8 cellular contexts compared by ENCODE assay signal in the genomic region with DNA sequence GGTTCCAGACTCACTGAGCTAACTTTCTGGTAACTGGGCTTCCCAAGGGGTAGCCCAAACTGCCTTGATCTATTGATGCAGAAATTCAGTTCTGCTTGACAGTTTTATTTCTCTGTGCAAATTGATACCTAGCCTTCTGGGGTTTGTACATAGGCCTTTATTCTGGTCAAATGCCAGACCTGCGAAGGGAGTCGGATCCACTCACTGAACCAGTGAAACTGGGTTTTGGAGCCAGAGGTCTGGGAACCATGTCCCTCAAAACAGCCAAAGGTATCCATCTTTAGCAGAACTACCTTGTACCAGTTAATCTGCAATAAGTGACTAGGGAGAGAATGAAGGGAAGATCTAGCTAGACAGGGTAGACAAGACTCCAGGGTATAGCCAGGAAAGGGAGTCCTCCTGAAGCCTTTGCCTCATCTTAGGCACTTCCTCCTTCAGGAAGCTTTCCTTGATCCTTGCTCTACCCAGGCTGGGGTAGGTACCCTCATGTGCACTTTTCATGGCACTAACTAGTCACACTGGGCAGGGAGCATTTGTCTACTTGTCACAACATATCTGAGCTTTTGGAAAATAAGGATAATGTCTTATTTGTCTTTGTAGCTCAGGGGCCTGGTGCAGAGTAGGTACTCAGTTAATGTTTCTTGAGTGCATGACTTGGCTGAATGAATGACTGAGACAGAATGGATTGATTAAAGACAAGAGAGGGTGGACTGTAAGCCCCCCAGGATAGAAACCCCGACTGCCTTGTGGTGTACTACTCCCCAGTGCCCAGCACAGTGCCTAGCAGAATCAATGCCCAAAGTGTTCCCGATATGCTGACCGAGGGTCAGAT. TPM values are rescaled to one million over a fixed set of nuclear protein-coding genes. Genes with fewer than 3 reads are reported as not detected.
A peak's percentile ranks its signal among the peaks of the same experiment; 100 is the strongest.
DNase-seq lines count a peak whose midpoint lies in the region; ATAC-seq, FAIRE-seq and TF ChIP-seq lines count a peak whose summit lies in the region.

No MANE protein-coding gene starts in this region.

- H3K4me3 ChIP-seq in hepatocyte (peak overlapping the region; percentile 80), skeletal muscle tissue (ENCODE audit: low read length in 3 of 3) (peak overlapping the region; percentile 86 to 90 (median 87))

- H3K79me2 ChIP-seq in H9 (ENCODE audit: insufficient read depth, low read length), result peaks cover 9% of the 10 kb centered on the region; the same call in 1 of the 2 replicates
- H3K79me2 ChIP-seq in hepatocyte, result peaks cover 56% of the 10 kb centered on the region

- H4K91ac ChIP-seq in H9 (ENCODE audit: insufficient read length, low read depth, low read length), result no peak overlapping the region

- TF ChIP-seq CTCF in H9 (conservative IDR thresholded peaks at IDR 0.05) (no peak), hepatocyte (IDR thresholded peaks at IDR 0.05; ENCODE audit: poor library complexity) (no peak), D721Med (IDR thresholded peaks at IDR 0.05; ENCODE audit: insufficient read depth, missing control alignments) (no peak)

- H3K9me3 ChIP-seq in H9 (ENCODE audit: control insufficient read depth, low read depth, low read length) (no peaks in the 10 kb centered on the region), hepatocyte (ENCODE audit: low read depth) (no peaks in the 10 kb centered on the region), skeletal muscle tissue (ENCODE audit: control insufficient read depth in 3 of 3, low read length in 3 of 3) (no peaks in the 10 kb centered on the region)

- H3K56ac ChIP-seq in H9 (ENCODE audit: insufficient read length, low read depth, low read length), result no peak overlapping the region

- H3K4ac ChIP-seq in H9 (ENCODE audit: low read depth, low read length), result no peak overlapping the region

- H2AK5ac ChIP-seq in H9 (ENCODE audit: insufficient read length, low read length), result no peak overlapping the region

- no peak overlapping the region for H3K23ac ChIP-seq in H9 (ENCODE audit: insufficient read length, low read depth, low read length)

- H3K4me3 Mint-ChIP-seq in H9, result peak overlapping the region; percentile 88 to 93
- H3K4me3 Mint-ChIP-seq in activated CD8-positive, alpha-beta T cell treated with anti-CD3 and anti-CD28 coated beads, Interleukin-2, amount 10 ng/mL, durations not matched to agents 7 days and 5 days, result peak overlapping the region; percentile 78

- H3K36me3 Mint-ChIP-seq in H9 (ENCODE audit: insufficient read depth in 1 of 3, low read depth in 3 of 3), result peaks cover 10 to 25% (median 25%) of the 10 kb centered on the region in 3 experiments
- H3K36me3 Mint-ChIP-seq in activated CD8-positive, alpha-beta T cell treated with anti-CD3 and anti-CD28 coated beads, Interleukin-2, amount 10 ng/mL, durations not matched to agents 7 days and 5 days (ENCODE audit: low read depth), result no peaks in the 10 kb centered on the region

- CTCF ChIA-PET in activated CD8-positive, alpha-beta T cell treated with anti-CD3 and anti-CD28 coated beads, Interleukin-2, amount 10 ng/mL, durations not matched to agents 7 days and 5 days (lab: Charles Lee), result interaction anchor here (1.1 to 3.1 kb wide), 9 partner anchors 8 to 278 kb away, joined by 3 to 21 read pairs (median 8); a partner anchor contains a TSS

- WGBS in H9 (ENCODE audit: extremely low coverage, insufficient read length, low lambda C conversion rate), result no CpG with 5 or more reads among the region's 5 CpGs
- WGBS in hepatocyte (ENCODE audit: low lambda C conversion rate, missing lambda C conversion rate), result 57% methylated on average over 5 of the region's 5 CpGs

- H3K27ac Mint-ChIP-seq in H9, result no peak overlapping the region; a peak in 1 of 7 replicates
- no peak overlapping the region for H3K27ac Mint-ChIP-seq in activated CD8-positive, alpha-beta T cell treated with anti-CD3 and anti-CD28 coated beads, Interleukin-2, amount 10 ng/mL, durations not matched to agents 7 days and 5 days

- no peak overlapping the region for H2BK5ac ChIP-seq in H9 (ENCODE audit: insufficient read length, low read length)

- H3K27me3 Mint-ChIP-seq in H9 (ENCODE audit: low read depth), result peaks cover 23% of the 10 kb centered on the region
- H3K27me3 Mint-ChIP-seq in activated CD8-positive, alpha-beta T cell treated with anti-CD3 and anti-CD28 coated beads, Interleukin-2, amount 10 ng/mL, durations not matched to agents 7 days and 5 days (ENCODE audit: low read depth), result peaks cover 17% of the 10 kb centered on the region

- no peak overlapping the region for H2BK20ac ChIP-seq in H9 (ENCODE audit: low read depth, low read length, poor library complexity, severe bottlenecking)

- no peak for ATAC-seq in activated CD8-positive, alpha-beta T cell treated with anti-CD3 and anti-CD28 coated beads, Interleukin-2, amount 10 ng/mL, durations not matched to agents 7 days and 5 days
- ATAC-seq in HG03342 (IDR thresholded peaks at IDR 0.05; ENCODE audit: unreplicated experiment), result no peak
- ATAC-seq in HG03039 (IDR thresholded peaks at IDR 0.05; ENCODE audit: unreplicated experiment), result no peak

- no peak overlapping the region for H2BK12ac ChIP-seq in H9 (ENCODE audit: insufficient read length, low read depth, low read length)

- POLR2A ChIA-PET in activated CD8-positive, alpha-beta T cell treated with anti-CD3 and anti-CD28 coated beads, Interleukin-2, amount 10 ng/mL, durations not matched to agents 7 days and 5 days (lab: Charles Lee), result interaction anchor here (1.5 to 2.2 kb wide), 3 partner anchors 21 to 194 kb away, joined by 6 to 12 read pairs (median 6); a partner anchor contains a TSS

- DNase-seq in H9 (no peak), hepatocyte (ENCODE audit: low spot score) (no peak), G401 (ENCODE audit: low spot score) (no peak), D721Med (ENCODE audit: insufficient read length, low spot score) (no peak)
- DNase-seq in activated CD8-positive, alpha-beta T cell treated with anti-CD3 and anti-CD28 coated beads, Interleukin-2, amount 10 ng/mL, durations not matched to agents 7 days and 5 days, result no peak

- H3K9me3 Mint-ChIP-seq in H9, result no peaks in the 10 kb centered on the region
- no peaks in the 10 kb centered on the region for H3K9me3 Mint-ChIP-seq in activated CD8-positive, alpha-beta T cell treated with anti-CD3 and anti-CD28 coated beads, Interleukin-2, amount 10 ng/mL, durations not matched to agents 7 days and 5 days (ENCODE audit: insufficient read depth)

- H3K4me2 ChIP-seq in H9 (ENCODE audit: insufficient read depth, insufficient read length, low read length), result peak overlapping the region; percentile 86
- H3K4me2 ChIP-seq in hepatocyte, result peak overlapping the region; percentile 95

- H2BK120ac ChIP-seq in H9 (ENCODE audit: low read depth, low read length, poor library complexity, severe bottlenecking), result no peak overlapping the region

- H2AFZ ChIP-seq in H9 (ENCODE audit: low read length), result no peak overlapping the region
- H2AFZ ChIP-seq in hepatocyte, result peak overlapping the region; percentile 89

- peaks cover 38 to 39% of the 10 kb centered on the region in 2 experiments for H3K4me1 Mint-ChIP-seq in H9
- peaks cover 21% of the 10 kb centered on the region for H3K4me1 Mint-ChIP-seq in activated CD8-positive, alpha-beta T cell treated with anti-CD3 and anti-CD28 coated beads, Interleukin-2, amount 10 ng/mL, durations not matched to agents 7 days and 5 days (ENCODE audit: low read depth)

- no peak overlapping the region for H3K27ac ChIP-seq in H9 (ENCODE audit: insufficient read length, low read depth, low read length)
- peak overlapping the region; percentile 99 for H3K27ac ChIP-seq in hepatocyte
- peak overlapping the region; percentile 89 for H3K27ac ChIP-seq in skeletal muscle tissue (ENCODE audit: low read depth, low read length)

- H3K18ac ChIP-seq in H9 (ENCODE audit: insufficient read length, low read depth, low read length), result no peak overlapping the region

- H3K4me1 ChIP-seq in H9 (ENCODE audit: insufficient read depth, low read length) (peaks cover 3% of the 10 kb centered on the region; the same call in 1 of the 2 replicates), hepatocyte (ENCODE audit: insufficient read depth) (peaks cover 40% of the 10 kb centered on the region), skeletal muscle tissue (ENCODE audit: control insufficient read depth in 3 of 3, insufficient read depth in 3 of 3, low read length in 3 of 3) (peaks cover 40 to 51% (median 43%) of the 10 kb centered on the region in 3 donors)

- no peak for FAIRE-seq in D721Med (lab: Jason Lieb, UNC)

- no peaks in the 10 kb centered on the region for H4K20me1 ChIP-seq in H9 (ENCODE audit: control insufficient read depth, insufficient read depth, insufficient read length)
- H4K20me1 ChIP-seq in hepatocyte (ENCODE audit: insufficient read depth, poor library complexity, severe bottlenecking), result peaks cover 15% of the 10 kb centered on the region

- H4K8ac ChIP-seq in H9 (replicated peaks; ENCODE audit: insufficient read length, low read depth, low read length), result no peak overlapping the region

- peak overlapping the region; percentile 36 for H3K9ac ChIP-seq in H9 (ENCODE audit: extremely low read depth, insufficient read length, low read length)
- peak overlapping the region; percentile 83 to 95 (median 86) for H3K9ac ChIP-seq in skeletal muscle tissue (ENCODE audit: low read depth in 1 of 3, low read length in 3 of 3)

- in situ Hi-C loops in G401 (cut with HindIII; ENCODE audit: low sequenced_read_pairs), result no loop called here

- no peak overlapping the region for H4K5ac ChIP-seq in H9 (ENCODE audit: insufficient read length, low read depth, low read length)

- H2BK15ac ChIP-seq in H9 (ENCODE audit: low read depth, low read length), result no peak overlapping the region

- H3K14ac ChIP-seq in H9 (ENCODE audit: insufficient read depth, low read length), result no peak overlapping the region

- H3K36me3 ChIP-seq in hepatocyte (replicated peaks; ENCODE audit: insufficient read depth, low read depth) (no peaks in the 10 kb centered on the region), skeletal muscle tissue (ENCODE audit: control insufficient read depth in 3 of 3, insufficient read depth in 3 of 3, low read length in 3 of 3) (peaks cover 0 to 4% (median 3%) of the 10 kb centered on the region in 3 donors)

- H3K79me1 ChIP-seq in H9 (ENCODE audit: insufficient read depth, low read depth, low read length, poor library complexity, severe bottlenecking), result no peaks in the 10 kb centered on the region

- H3T11ph ChIP-seq in H9 (ENCODE audit: low read length), result no peak overlapping the region

- peaks cover 17% of the 10 kb centered on the region for H3K23me2 ChIP-seq in H9 (ENCODE audit: insufficient read length, low read depth, low read length, poor library complexity, severe bottlenecking)

- H3K9me2 ChIP-seq in hepatocyte (replicated peaks; ENCODE audit: insufficient read depth), result no peaks in the 10 kb centered on the region

- H3K27me3 ChIP-seq in H9 (ENCODE audit: insufficient read depth, low read length) (peaks cover 4% of the 10 kb centered on the region; the same call in 1 of the 2 replicates), hepatocyte (no peaks in the 10 kb centered on the region), skeletal muscle tissue (ENCODE audit: control insufficient read depth in 3 of 3, insufficient read depth in 3 of 3, low read length in 3 of 3) (peaks cover 0 to 5% (median 0%) of the 10 kb centered on the region in 3 donors)

RNA-seq across cellular contexts. Expression of a gene that starts 1.4 kb away (rescaled TPM):
- total RNA-seq in H9 (2021) (17.7 and 18.7 TPM in 2 replicates), hepatocyte (14.8 and 17.8 TPM in 2 replicates), skeletal muscle tissue (8.4 TPM)
- total RNA-seq in activated CD8-positive, alpha-beta T cell treated with anti-CD3 and anti-CD28 coated beads, Interleukin-2, amount 10 ng/mL, durations not matched to agents 7 days and 5 days, result under 1 TPM; 0.55 to 0.70 TPM
- polyA plus RNA-seq in hepatocyte, result 21.1 and 21.8 TPM in 2 replicates
- 13.9 and 15.1 TPM in 2 replicates for total RNA-seq in G401 (2014; rRNA removed; shearing (Covaris generic))

RNA-seq across cellular contexts. Expression of a gene that starts 6.3 kb away (rescaled TPM):
- total RNA-seq in H9 (2021) (97.9 and 106 TPM in 2 replicates), hepatocyte (142 and 155 TPM in 2 replicates), skeletal muscle tissue (54.3 TPM)
- total RNA-seq in activated CD8-positive, alpha-beta T cell treated with anti-CD3 and anti-CD28 coated beads, Interleukin-2, amount 10 ng/mL, durations not matched to agents 7 days and 5 days, result 10 to 100 TPM; 97.9 to 99.1 TPM
- polyA plus RNA-seq in hepatocyte, result 117 and 144 TPM in 2 replicates
- 118 and 123 TPM in 2 replicates for total RNA-seq in G401 (2014; rRNA removed; shearing (Covaris generic))

RNA-seq across cellular contexts. Expression of a gene that starts 20.8 kb away (rescaled TPM):
- total RNA-seq in H9 (2021) (29.8 and 32.7 TPM in 2 replicates), hepatocyte (25.2 and 25.6 TPM in 2 replicates), skeletal muscle tissue (18.3 TPM)
- total RNA-seq in activated CD8-positive, alpha-beta T cell treated with anti-CD3 and anti-CD28 coated beads, Interleukin-2, amount 10 ng/mL, durations not matched to agents 7 days and 5 days, result 10 to 100 TPM; 31.4 to 32.5 TPM
- polyA plus RNA-seq in hepatocyte, result 28.8 and 33.2 TPM in 2 replicates
- 19.3 and 37.4 TPM in 2 replicates for total RNA-seq in G401 (2014; rRNA removed; shearing (Covaris generic))
